38 cellular contexts compared by ENCODE assay signal in the genomic region with DNA sequence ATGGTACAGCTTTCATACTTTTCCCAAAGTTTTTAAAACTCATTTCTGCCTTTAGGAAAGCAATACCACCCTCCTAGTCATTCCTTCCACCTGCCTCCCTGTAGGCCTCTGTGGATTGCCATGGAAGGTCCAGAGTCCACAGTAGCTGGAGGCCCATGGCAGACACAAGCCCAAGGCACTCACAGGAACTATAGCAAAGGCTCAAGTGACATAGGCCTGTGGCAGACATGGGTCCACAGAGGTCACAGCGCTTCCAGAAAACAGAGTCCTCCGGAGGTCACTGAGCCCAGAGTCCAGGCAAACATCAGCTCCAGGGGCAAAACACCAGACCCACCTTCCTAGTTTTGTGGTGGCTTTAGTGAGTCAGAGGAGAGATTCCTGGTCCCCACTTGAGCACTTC.
"Had no signal": no experiment of that assay in that cellular context is flagged by ENCODE, and none has a peak within 500 bp of the region (broad histone marks: within the 10 kb centered on the region; RNA-seq: fewer than 3 reads in every experiment).

No MANE protein-coding gene starts in this region.

- H3K27me3 Mint-ChIP-seq: activated CD4-positive, alpha-beta memory T cell treated with anti-CD3 and anti-CD28 coated beads, Interleukin-2, amount 10 ng/mL, durations not matched to agents 7 days and 5 days; activated CD4-positive, alpha-beta T cell treated with anti-CD3 and anti-CD28 coated beads, Interleukin-2, amount 10 ng/mL, durations not matched to agents 7 days and 5 days; activated CD8-positive, alpha-beta memory T cell treated with anti-CD3 and anti-CD28 coated beads, Interleukin-2, amount 10 ng/mL, durations not matched to agents 7 days and 5 days; activated naive CD8-positive, alpha-beta T cell; activated naive CD8-positive, alpha-beta T cell treated with anti-CD3 and anti-CD28 coated beads, Interleukin-2, amount 10 ng/mL, durations not matched to agents 7 days and 5 days; activated naive CD8-positive, alpha-beta T cell treated with anti-CD3 and anti-CD28 coated beads, Interleukin-2, amount 50 U/mL, for 24 hours; activated T-helper 17 cell treated with anti-CD3 and anti-CD28 coated beads, Interleukin-2, amount 50 U/mL, for 72 hours; central memory CD8-positive, alpha-beta T cell; T-helper 17 cell had no signal

- H3K4me1 ChIP-seq: ascending aorta had no signal

- H3K9me3 Mint-ChIP-seq: activated CD4-positive, alpha-beta memory T cell treated with anti-CD3 and anti-CD28 coated beads, Interleukin-2, amount 10 ng/mL, durations not matched to agents 7 days and 5 days; activated T-cell treated with anti-CD3 and anti-CD28 coated beads, Interleukin-2, amount 50 U/mL, for 72 hours; central memory CD8-positive, alpha-beta T cell had no signal

- ATAC-seq: activated CD4-positive, alpha-beta T cell treated with anti-CD3 and anti-CD28 coated beads for 36 hours; activated CD4-positive, CD25-positive, alpha-beta regulatory T cell treated with anti-CD3 and anti-CD28 coated beads, Interleukin-2, amount 50 U/mL, for 24 hours; activated CD8-positive, alpha-beta memory T cell treated with anti-CD3 and anti-CD28 coated beads, Interleukin-2, amount 10 ng/mL, durations not matched to agents 7 days and 5 days; activated CD8-positive, alpha-beta T cell treated with anti-CD3 and anti-CD28 coated beads, Interleukin-2, amount 10 ng/mL, durations not matched to agents 7 days and 5 days; activated naive CD8-positive, alpha-beta T cell treated with anti-CD3 and anti-CD28 coated beads, Interleukin-2, amount 50 U/mL, for 24 hours; activated T-cell treated with anti-CD3 and anti-CD28 coated beads, Interleukin-2, amount 50 U/mL, for 72 hours; activated T-helper 17 cell treated with anti-CD3 and anti-CD28 coated beads, Interleukin-2, amount 50 U/mL, for 72 hours; T-cell; T-helper 17 cell; WTC11 had no signal

- H3K36me3 Mint-ChIP-seq: activated naive CD8-positive, alpha-beta T cell; activated naive CD8-positive, alpha-beta T cell treated with anti-CD3 and anti-CD28 coated beads, Interleukin-2, amount 10 ng/mL, durations not matched to agents 7 days and 5 days; brain; T-cell had no signal

- H3K27me3 ChIP-seq: ascending aorta, cardiac muscle cell had no signal

- H3K27ac ChIP-seq: ascending aorta, cardiac muscle cell, WERI-Rb-1 had no signal

- H3K4me1 Mint-ChIP-seq: activated CD4-positive, alpha-beta memory T cell treated with anti-CD3 and anti-CD28 coated beads, Interleukin-2, amount 10 ng/mL, durations not matched to agents 7 days and 5 days; activated CD4-positive, alpha-beta T cell treated with anti-CD3 and anti-CD28 coated beads for 36 hours; activated CD4-positive, alpha-beta T cell treated with anti-CD3 and anti-CD28 coated beads, Interleukin-2, amount 10 ng/mL, durations not matched to agents 7 days and 5 days; activated CD8-positive, alpha-beta memory T cell treated with anti-CD3 and anti-CD28 coated beads, Interleukin-2, amount 10 ng/mL, durations not matched to agents 7 days and 5 days; activated naive CD8-positive, alpha-beta T cell treated with anti-CD3 and anti-CD28 coated beads, Interleukin-2, amount 10 ng/mL, durations not matched to agents 7 days and 5 days; activated naive CD8-positive, alpha-beta T cell treated with anti-CD3 and anti-CD28 coated beads, Interleukin-2, amount 50 U/mL, for 24 hours; activated T-helper 17 cell treated with anti-CD3 and anti-CD28 coated beads, Interleukin-2, amount 50 U/mL, for 72 hours; central memory CD8-positive, alpha-beta T cell; T-cell; T-helper 17 cell had no signal

- H3K27ac Mint-ChIP-seq: activated CD4-positive, alpha-beta memory T cell treated with anti-CD3 and anti-CD28 coated beads, Interleukin-2, amount 10 ng/mL, durations not matched to agents 7 days and 5 days; activated CD4-positive, alpha-beta T cell treated with anti-CD3 and anti-CD28 coated beads for 36 hours; activated CD4-positive, alpha-beta T cell treated with anti-CD3 and anti-CD28 coated beads, Interleukin-2, amount 10 ng/mL, durations not matched to agents 7 days and 5 days; activated CD8-positive, alpha-beta memory T cell treated with anti-CD3 and anti-CD28 coated beads, Interleukin-2, amount 10 ng/mL, durations not matched to agents 7 days and 5 days; activated CD8-positive, alpha-beta T cell treated with anti-CD3 and anti-CD28 coated beads, Interleukin-2, amount 10 ng/mL, durations not matched to agents 7 days and 5 days; activated naive CD4-positive, alpha-beta T cell treated with anti-CD3 and anti-CD28 coated beads for 36 hours; activated naive CD8-positive, alpha-beta T cell; activated naive CD8-positive, alpha-beta T cell treated with anti-CD3 and anti-CD28 coated beads, Interleukin-2, amount 10 ng/mL, durations not matched to agents 7 days and 5 days; activated naive CD8-positive, alpha-beta T cell treated with anti-CD3 and anti-CD28 coated beads, Interleukin-2, amount 50 U/mL, for 24 hours; activated T-cell treated with anti-CD3 and anti-CD28 coated beads, Interleukin-2, amount 50 U/mL, for 24 hours; activated T-cell treated with anti-CD3 and anti-CD28 coated beads, Interleukin-2, amount 50 U/mL, for 72 hours; activated T-helper 1 cell treated with anti-CD3 and anti-CD28 coated beads, Interleukin-12 subunit alpha, Interleukin-12 subunit beta, Interleukin-2, Interleukin-4 antibody, amounts not matched to agents 30 ng/mL and 10 ng/mL and 1 ng/mL, durations not matched to agents 14 hours and 24 hours and 36 hours; activated T-helper 17 cell treated with anti-CD3 and anti-CD28 coated beads, Interleukin-2, amount 50 U/mL, for 72 hours; T-cell; T-helper 17 cell; WTC11 had no signal

- DNase-seq: activated CD4-positive, alpha-beta memory T cell treated with anti-CD3 and anti-CD28 coated beads, Interleukin-2, amount 10 ng/mL, durations not matched to agents 7 days and 5 days; activated CD4-positive, alpha-beta T cell treated with anti-CD3 and anti-CD28 coated beads for 1 hour; activated CD4-positive, alpha-beta T cell treated with anti-CD3 and anti-CD28 coated beads for 36 hours; activated CD4-positive, alpha-beta T cell treated with anti-CD3 and anti-CD28 coated beads for 48 hours; activated CD4-positive, alpha-beta T cell treated with anti-CD3 and anti-CD28 coated beads, Interleukin-2, amount 10 ng/mL, durations not matched to agents 7 days and 5 days; activated CD4-positive, alpha-beta T cell treated with anti-CD3 and anti-CD28 coated beads, Interleukin-2, amount 50 U/mL, for 48 hours; activated CD4-positive, CD25-positive, alpha-beta regulatory T cell; activated CD8-positive, alpha-beta memory T cell treated with anti-CD3 and anti-CD28 coated beads for 24 hours; activated CD8-positive, alpha-beta memory T cell treated with anti-CD3 and anti-CD28 coated beads, Interleukin-2, amount 10 ng/mL, durations not matched to agents 7 days and 5 days; activated CD8-positive, alpha-beta memory T cell treated with anti-CD3 and anti-CD28 coated beads, Interleukin-2, amount 50 U/mL, for 48 hours; activated CD8-positive, alpha-beta T cell treated with anti-CD3 and anti-CD28 coated beads, Interleukin-2, amount 10 ng/mL, durations not matched to agents 7 days and 5 days; activated effector memory CD4-positive, alpha-beta T cell treated with anti-CD3 and anti-CD28 coated beads, Interleukin-2, amount 50 U/mL, for 16 hours; activated gamma-delta T cell treated with Interleukin-2 at 50 U/mL for 16 hours; activated naive CD4-positive, alpha-beta T cell; activated naive CD4-positive, alpha-beta T cell treated with anti-CD3 and anti-CD28 coated beads for 36 hours; activated naive CD4-positive, alpha-beta T cell treated with anti-CD3 and anti-CD28 coated beads, Interleukin-2, amount 50 U/mL, for 16 hours; activated naive CD8-positive, alpha-beta T cell treated with anti-CD3 and anti-CD28 coated beads, Interleukin-2, amount 10 ng/mL, durations not matched to agents 7 days and 5 days; activated naive CD8-positive, alpha-beta T cell treated with anti-CD3 and anti-CD28 coated beads, Interleukin-2, amount 50 U/mL, for 24 hours; activated T-cell treated with anti-CD3 and anti-CD28 coated beads, Interleukin-2, amount 50 U/mL, for 24 hours; activated T-cell treated with anti-CD3 and anti-CD28 coated beads, Interleukin-2, amount 50 U/mL, for 72 hours; amygdala; anterior cingulate cortex; caudate nucleus; cerebellar nuclear complex; T-cell; T-helper 17 cell; WERI-Rb-1 had no signal

- FAIRE-seq: bronchial epithelial cell, TTC549 had no signal

- H3K4me3 Mint-ChIP-seq: activated CD4-positive, alpha-beta memory T cell treated with anti-CD3 and anti-CD28 coated beads, Interleukin-2, amount 10 ng/mL, durations not matched to agents 7 days and 5 days; activated CD4-positive, alpha-beta T cell treated with anti-CD3 and anti-CD28 coated beads for 36 hours; activated CD4-positive, alpha-beta T cell treated with anti-CD3 and anti-CD28 coated beads, Interleukin-2, amount 10 ng/mL, durations not matched to agents 7 days and 5 days; activated CD8-positive, alpha-beta memory T cell treated with anti-CD3 and anti-CD28 coated beads, Interleukin-2, amount 10 ng/mL, durations not matched to agents 7 days and 5 days; activated CD8-positive, alpha-beta T cell treated with anti-CD3 and anti-CD28 coated beads, Interleukin-2, amount 10 ng/mL, durations not matched to agents 7 days and 5 days; activated naive CD4-positive, alpha-beta T cell treated with anti-CD3 and anti-CD28 coated beads for 36 hours; activated naive CD8-positive, alpha-beta T cell; activated naive CD8-positive, alpha-beta T cell treated with anti-CD3 and anti-CD28 coated beads, Interleukin-2, amount 10 ng/mL, durations not matched to agents 7 days and 5 days; activated naive CD8-positive, alpha-beta T cell treated with anti-CD3 and anti-CD28 coated beads, Interleukin-2, amount 50 U/mL, for 24 hours; activated T-cell treated with anti-CD3 and anti-CD28 coated beads, Interleukin-2, amount 50 U/mL, for 24 hours; activated T-cell treated with anti-CD3 and anti-CD28 coated beads, Interleukin-2, amount 50 U/mL, for 72 hours; activated T-helper 1 cell treated with anti-CD3 and anti-CD28 coated beads, Interleukin-12 subunit alpha, Interleukin-12 subunit beta, Interleukin-2, Interleukin-4 antibody, amounts not matched to agents 30 ng/mL and 10 ng/mL and 1 ng/mL, durations not matched to agents 14 hours and 24 hours and 36 hours; activated T-helper 17 cell treated with anti-CD3 and anti-CD28 coated beads, Interleukin-2, amount 50 U/mL, for 72 hours; brain; central memory CD8-positive, alpha-beta T cell; T-cell; T-helper 17 cell; WTC11 had no signal
